In genomic region chr20:51542894-51543788, GRCh38 we compare ENCODE assay signal across 2 cellular contexts.
TF ChIP-seq lines count a peak whose summit lies in the region.

No MANE protein-coding gene starts in this region.

TF ChIP-seq in SK-N-SH, 30 proteins besides CTCF, POLR2A, EP300 and RAD21 (continued from another document):
- TF ChIP-seq NFIC (IDR thresholded peaks at IDR 0.05; ENCODE audit: borderline replicate concordance), result no peak
- no peak for TF ChIP-seq REST (IDR thresholded peaks at IDR 0.05; ENCODE audit: low read depth, low read length)
- TF ChIP-seq ZBTB33 (IDR thresholded peaks at IDR 0.05; ENCODE audit: borderline replicate concordance, low read depth), result no peak
- no peak for TF ChIP-seq CHD2 (IDR thresholded peaks at IDR 0.05; ENCODE audit: low read length, partially characterized antibody)
- TF ChIP-seq TEAD4 (IDR thresholded peaks at IDR 0.05; ENCODE audit: borderline replicate concordance, insufficient read depth), result no peak
- no peak for TF ChIP-seq IRF3 (IDR thresholded peaks at IDR 0.05; ENCODE audit: low read depth, low read length)
- no peak for TF ChIP-seq USF2 (IDR thresholded peaks at IDR 0.05; ENCODE audit: borderline replicate concordance, low read depth, low read length)
- TF ChIP-seq GABPA (IDR thresholded peaks at IDR 0.05; ENCODE audit: low read depth), result no peak
- TF ChIP-seq MEF2A (IDR thresholded peaks at IDR 0.05; ENCODE audit: borderline replicate concordance, low read depth), result no peak
- TF ChIP-seq SIN3A (IDR thresholded peaks at IDR 0.05; ENCODE audit: borderline replicate concordance, low read depth, low read length), result no peak
- no peak for TF ChIP-seq ELF1 (IDR thresholded peaks at IDR 0.05)

TF ChIP-seq in SK-N-SH treated with all-trans-retinoic acid at 6 μM for 48 hours, 23 proteins besides CTCF, POLR2A, EP300 and RAD21 (continued from another document):
- TF ChIP-seq GLIS3 (CRISPR knock-in tag; IDR thresholded peaks at IDR 0.05) (no peak), PATZ1 (CRISPR knock-in tag; IDR thresholded peaks at IDR 0.05; ENCODE audit: borderline replicate concordance) (no peak)
